29 cellular contexts compared by ENCODE assay signal in genomic region chr1:84095308-84095707, GRCh38.
"Had no signal": no experiment of that assay in that cellular context is flagged by ENCODE, and none has a peak within 500 bp of the region (broad histone marks: within the 10 kb centered on the region; RNA-seq: fewer than 3 reads in every experiment).

No MANE protein-coding gene starts in this region.

- DNase-seq: activated CD4-positive, alpha-beta T cell treated with anti-CD3 and anti-CD28 coated beads for 1 hour; activated CD4-positive, alpha-beta T cell treated with anti-CD3 and anti-CD28 coated beads for 4 hours; activated CD4-positive, alpha-beta T cell treated with anti-CD3 and anti-CD28 coated beads, Interleukin-2, amount 10 ng/mL, durations not matched to agents 7 days and 5 days; activated CD4-positive, alpha-beta T cell treated with anti-CD3 and anti-CD28 coated beads, Interleukin-2, amount 50 U/mL, for 4 hours; activated CD8-positive, alpha-beta memory T cell treated with anti-CD3 and anti-CD28 coated beads for 24 hours; activated CD8-positive, alpha-beta T cell treated with anti-CD3 and anti-CD28 coated beads for 36 hours; activated effector memory CD4-positive, alpha-beta T cell treated with Interleukin-2 at 50 U/mL for 16 hours; activated gamma-delta T cell treated with Interleukin-2 at 50 U/mL for 16 hours; activated naive CD4-positive, alpha-beta T cell treated with anti-CD3 and anti-CD28 coated beads, Interleukin-2, amount 50 U/mL, for 16 hours; activated naive CD4-positive, alpha-beta T cell treated with Interleukin-2 at 50 U/mL for 16 hours; activated T-cell treated with anti-CD3 and anti-CD28 coated beads, Interleukin-2, amount 50 U/mL, for 4 hours; amniotic stem cell; anterior cingulate cortex; body of pancreas; caudate nucleus; colonic mucosa; effector CD8-positive, alpha-beta T cell; esophagus squamous epithelium; foreskin melanocyte; heart right ventricle; T-helper 17 cell; T1000 had no signal

- ATAC-seq: activated CD8-positive, alpha-beta T cell treated with anti-CD3 and anti-CD28 coated beads for 36 hours; activated T-cell treated with anti-CD3 and anti-CD28 coated beads, Interleukin-2, amount 50 U/mL, for 4 hours; activated T-helper 17 cell treated with anti-CD3 and anti-CD28 coated beads, Interleukin-2, amount 50 U/mL, for 72 hours; body of pancreas; gastroesophageal sphincter; heart right ventricle; T-helper 17 cell had no signal

- H3K27me3 Mint-ChIP-seq: activated CD4-positive, alpha-beta T cell treated with anti-CD3 and anti-CD28 coated beads, Interleukin-2, amount 10 ng/mL, durations not matched to agents 7 days and 5 days; activated CD8-positive, alpha-beta T cell treated with anti-CD3 and anti-CD28 coated beads for 36 hours; activated naive CD8-positive, alpha-beta T cell; activated T-helper 17 cell treated with anti-CD3 and anti-CD28 coated beads, Interleukin-2, amount 50 U/mL, for 72 hours; T-helper 17 cell had no signal

- H3K4me3 Mint-ChIP-seq: activated CD4-positive, alpha-beta T cell treated with anti-CD3 and anti-CD28 coated beads, Interleukin-2, amount 10 ng/mL, durations not matched to agents 7 days and 5 days; activated CD8-positive, alpha-beta T cell treated with anti-CD3 and anti-CD28 coated beads for 36 hours; activated naive CD8-positive, alpha-beta T cell; activated T-cell treated with anti-CD3 and anti-CD28 coated beads, Interleukin-2, amount 50 U/mL, for 4 hours; activated T-helper 17 cell treated with anti-CD3 and anti-CD28 coated beads, Interleukin-2, amount 50 U/mL, for 72 hours; T-helper 17 cell; T-helper 2 cell treated with Interferon-gamma antibody and Interleukin-4, amounts not matched to agents 5 μg/mL and 100 μg/mL, for 36 hours had no signal

- FAIRE-seq: endothelial cell of umbilical vein had no signal

- H2AFZ ChIP-seq: hepatocyte had no signal

- H3K27me3 ChIP-seq: body of pancreas, colonic mucosa, esophagus squamous epithelium, gastroesophageal sphincter, heart right ventricle, hepatocyte had no signal

- H3K27ac Mint-ChIP-seq: activated CD4-positive, alpha-beta T cell treated with anti-CD3 and anti-CD28 coated beads, Interleukin-2, amount 10 ng/mL, durations not matched to agents 7 days and 5 days; activated CD8-positive, alpha-beta T cell treated with anti-CD3 and anti-CD28 coated beads for 36 hours; activated naive CD8-positive, alpha-beta T cell; activated T-helper 17 cell treated with anti-CD3 and anti-CD28 coated beads, Interleukin-2, amount 50 U/mL, for 72 hours; T-helper 17 cell; T-helper 2 cell treated with Interferon-gamma antibody and Interleukin-4, amounts not matched to agents 5 μg/mL and 100 μg/mL, for 36 hours had no signal

- H3K4me2 ChIP-seq: hepatocyte had no signal

- H3K9me3 Mint-ChIP-seq: activated T-cell treated with anti-CD3 and anti-CD28 coated beads, Interleukin-2, amount 50 U/mL, for 4 hours; activated T-helper 17 cell treated with anti-CD3 and anti-CD28 coated beads, Interleukin-2, amount 50 U/mL, for 72 hours; T-helper 2 cell treated with Interferon-gamma antibody and Interleukin-4, amounts not matched to agents 5 μg/mL and 100 μg/mL, for 36 hours had no signal

- H3K27ac ChIP-seq: body of pancreas, colonic mucosa, epithelial cell of prostate, esophagus squamous epithelium, gastroesophageal sphincter, heart right ventricle, hepatocyte had no signal

- H3K4me1 ChIP-seq: body of pancreas, colonic mucosa, esophagus squamous epithelium, gastroesophageal sphincter had no signal

- H3K9me3 ChIP-seq: body of pancreas, colonic mucosa, esophagus squamous epithelium, gastroesophageal sphincter had no signal

- H3K36me3 ChIP-seq: colonic mucosa, esophagus squamous epithelium, gastroesophageal sphincter, heart right ventricle had no signal

- H3K4me3 ChIP-seq: body of pancreas, colonic mucosa, esophagus squamous epithelium, gastroesophageal sphincter, heart right ventricle, hepatocyte had no signal
